In the genomic region with DNA sequence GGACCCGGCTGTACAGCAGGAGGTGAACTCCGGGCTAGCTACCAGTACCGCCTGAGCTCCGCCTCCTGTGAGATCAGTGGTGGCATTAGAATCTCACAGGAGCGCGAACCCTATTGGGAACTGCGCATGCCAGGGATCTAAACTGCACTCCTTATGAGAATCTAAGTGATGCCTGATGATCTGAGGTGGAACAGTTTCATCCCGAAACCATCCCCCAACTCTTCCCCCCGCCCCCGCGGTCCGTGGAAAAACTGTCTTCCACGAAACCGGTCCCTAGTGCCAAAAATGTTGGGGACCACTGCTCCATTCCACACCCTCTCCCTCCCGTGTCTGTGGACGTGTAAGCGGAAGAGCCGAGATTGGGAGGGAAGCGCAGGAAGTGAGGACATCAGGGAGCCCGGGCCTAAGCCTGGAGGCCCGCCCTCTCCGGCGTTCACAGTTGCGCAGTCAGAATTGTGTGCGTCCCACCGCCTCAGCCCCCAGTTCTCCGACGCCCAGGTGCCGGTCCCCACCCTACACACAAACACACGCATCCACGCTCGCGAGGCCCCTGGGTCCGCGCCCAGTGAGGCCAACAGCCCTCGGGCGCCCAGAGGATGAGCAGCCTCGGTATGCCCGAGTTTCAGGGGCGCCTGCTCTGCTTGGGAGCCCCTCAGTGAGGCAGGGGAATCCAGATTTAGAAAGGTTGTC, we compare ENCODE assay signal across 9 cellular contexts. TPM values are rescaled to one million over a fixed set of nuclear protein-coding genes. Genes with fewer than 3 reads are reported as not detected.
DNase-seq lines count a peak whose midpoint lies in the region; ATAC-seq and TF ChIP-seq lines count a peak whose summit lies in the region.
"Had no signal": no experiment of that assay in that cellular context is flagged by ENCODE, and none has a peak within 500 bp of the region (broad histone marks: within the 10 kb centered on the region; RNA-seq: fewer than 3 reads in every experiment).

No MANE protein-coding gene starts in this region.

- H2BK5ac ChIP-seq in mesenchymal stem cell (ENCODE audit: low read depth, low read length, poor library complexity, severe bottlenecking): peak overlapping the region; percentile 59

- peak overlapping the region; percentile 100 for H3K9ac ChIP-seq in mesenchymal stem cell (ENCODE audit: low read length)

- peak overlapping the region; percentile 94 for H4K8ac ChIP-seq in mesenchymal stem cell (ENCODE audit: low read length)

- DNase-seq in Ammon's horn (ENCODE audit: low spot score) (peak; percentile 98), NCI-H748 (lab: John Stamatoyannopoulos, UW; ENCODE audit: unreplicated experiment) (peak; percentile 94), mesenchymal stem cell (peak; percentile 97)
- DNase-seq in activated CD8-positive, alpha-beta T cell treated with anti-CD3 and anti-CD28 coated beads for 36 hours: peak; percentile 86
- DNase-seq in effector CD8-positive, alpha-beta T cell (lab: John Stamatoyannopoulos, UW): peak; percentile 68
- DNase-seq in stimulated activated CD8-positive, alpha-beta memory T cell treated with anti-CD3 and anti-CD28 coated beads, Interleukin-12 subunit alpha, Interleukin-12 subunit beta, amount 100 ng/mL, for 1 hour (ENCODE audit: low read depth): peak; percentile 64

- no peaks in the 10 kb centered on the region for H3K27me3 Mint-ChIP-seq in activated CD8-positive, alpha-beta T cell treated with anti-CD3 and anti-CD28 coated beads for 36 hours

- peak overlapping the region; percentile 83 for H2AFZ ChIP-seq in mesenchymal stem cell (ENCODE audit: low read depth, low read length)

- H3K4me1 ChIP-seq in mesenchymal stem cell (ENCODE audit: control insufficient read depth, insufficient read depth, low read depth, low read length): peaks cover 2% of the 10 kb centered on the region

- H3K4me3 Mint-ChIP-seq in activated CD8-positive, alpha-beta T cell treated with anti-CD3 and anti-CD28 coated beads for 36 hours: no peak overlapping the region
- H3K4me3 Mint-ChIP-seq: T-helper 1 cell treated with Interleukin-12 subunit alpha and Interleukin-12 subunit beta and Interleukin-4 antibody, amounts not matched to agents 30 μg/mL and 1 μg/mL, for 36 hours had no signal

- H4K91ac ChIP-seq in mesenchymal stem cell (ENCODE audit: low read length): peak overlapping the region; percentile 92

- no peak overlapping the region for H2BK15ac ChIP-seq in mesenchymal stem cell (ENCODE audit: low read depth, poor library complexity, severe bottlenecking)

- no peaks in the 10 kb centered on the region for H3K9me3 ChIP-seq in mesenchymal stem cell (ENCODE audit: control insufficient read depth, low read length)

- intact Hi-C loops in activated CD8-positive, alpha-beta T cell treated with anti-CD3 and anti-CD28 coated beads for 36 hours (cut with micrococcal nuclease): loop anchor here (1.0 to 5.0 kb wide), 4 partner anchors 50 to 340 kb away; a partner anchor contains a TSS

- H3K36me3 ChIP-seq in mesenchymal stem cell (ENCODE audit: control insufficient read depth in 1 of 2, insufficient read depth in 2 of 2, low read depth in 1 of 2, low read length in 2 of 2): no peaks in the 10 kb centered on the region

- H3K4me2 ChIP-seq in mesenchymal stem cell (ENCODE audit: low read length, poor library complexity, severe bottlenecking): peak overlapping the region; percentile 76

- H3K27me3 ChIP-seq in mesenchymal stem cell (ENCODE audit: control insufficient read depth in 1 of 2, insufficient read depth in 1 of 2, low read length in 2 of 2): no peaks in the 10 kb centered on the region

- H2BK120ac ChIP-seq in mesenchymal stem cell (ENCODE audit: low read depth, low read length): peak overlapping the region; percentile 54

- no peak for TF ChIP-seq CTCF in activated CD8-positive, alpha-beta T cell treated with anti-CD3 and anti-CD28 coated beads for 36 hours (IDR thresholded peaks at IDR 0.05)

- H3K27ac ChIP-seq in mesenchymal stem cell (ENCODE audit: low read length, poor library complexity, severe bottlenecking): peak overlapping the region; percentile 96

- peak overlapping the region; percentile 70 to 93 for H3K4me3 ChIP-seq in mesenchymal stem cell (ENCODE audit: insufficient read depth in 1 of 2, low read depth in 1 of 2, low read length in 2 of 2)

- CTCF ChIA-PET in activated CD8-positive, alpha-beta T cell treated with anti-CD3 and anti-CD28 coated beads for 36 hours (lab: Charles Lee): interaction anchor here (0.9 to 7.5 kb wide), 16 partner anchors 8 to 355 kb away, joined by 3 to 53 read pairs (median 11); a partner anchor contains a TSS

- no peak overlapping the region for H3K27ac Mint-ChIP-seq in activated CD8-positive, alpha-beta T cell treated with anti-CD3 and anti-CD28 coated beads for 36 hours
- H3K27ac Mint-ChIP-seq: T-helper 1 cell treated with Interleukin-12 subunit alpha and Interleukin-12 subunit beta and Interleukin-4 antibody, amounts not matched to agents 30 μg/mL and 1 μg/mL, for 36 hours had no signal

- TF ChIP-seq POLR2A in GM19099 (IDR thresholded peaks at IDR 0.05; ENCODE audit: extremely low read depth, insufficient read length, low read depth): peak; percentile 68

- ATAC-seq in HG03378 (IDR thresholded peaks at IDR 0.05; ENCODE audit: unreplicated experiment): peak; percentile 36
- ATAC-seq in activated CD8-positive, alpha-beta T cell treated with anti-CD3 and anti-CD28 coated beads for 36 hours: peak; percentile 69

- no peak overlapping the region for H2BK12ac ChIP-seq in mesenchymal stem cell (ENCODE audit: low read length in 2 of 2)

- peak overlapping the region in 1 of 2 experiments; percentile 80 for H3K14ac ChIP-seq in mesenchymal stem cell (ENCODE audit: low read length in 2 of 2)

- H3K4ac ChIP-seq in mesenchymal stem cell (ENCODE audit: low read depth in 1 of 2, low read length in 2 of 2): peak overlapping the region; percentile 83 to 92

- no peaks in the 10 kb centered on the region for H3K9me3 Mint-ChIP-seq in activated CD8-positive, alpha-beta T cell treated with anti-CD3 and anti-CD28 coated beads for 36 hours
- H3K9me3 Mint-ChIP-seq: T-helper 1 cell treated with Interleukin-12 subunit alpha and Interleukin-12 subunit beta and Interleukin-4 antibody, amounts not matched to agents 30 μg/mL and 1 μg/mL, for 36 hours had no signal

- H3K4me1 Mint-ChIP-seq in activated CD8-positive, alpha-beta T cell treated with anti-CD3 and anti-CD28 coated beads for 36 hours (ENCODE audit: low read depth): peaks cover 19% of the 10 kb centered on the region

- POLR2A ChIA-PET in activated CD8-positive, alpha-beta T cell treated with anti-CD3 and anti-CD28 coated beads for 36 hours (lab: Charles Lee): interaction anchor here (0.8 to 4.7 kb wide), 12 partner anchors 14 to 349 kb away, joined by 3 to 24 read pairs (median 4); a partner anchor contains a TSS

- no peak overlapping the region for H3K23ac ChIP-seq in mesenchymal stem cell (ENCODE audit: low read length in 2 of 2)

- peaks cover 3% of the 10 kb centered on the region for H3K79me1 ChIP-seq in mesenchymal stem cell (replicated peaks; ENCODE audit: low read length, poor library complexity, severe bottlenecking)

- peak overlapping the region; percentile 92 to 97 for H3K18ac ChIP-seq in mesenchymal stem cell (ENCODE audit: low read depth in 1 of 2, low read length in 2 of 2)

- no peak overlapping the region for H2AK5ac ChIP-seq in mesenchymal stem cell (ENCODE audit: low read length, severe bottlenecking)

- under 1% methylated on average over 40 of the region's 40 CpGs for WGBS in mesenchymal stem cell

- no peaks in the 10 kb centered on the region for H3K36me3 Mint-ChIP-seq in activated CD8-positive, alpha-beta T cell treated with anti-CD3 and anti-CD28 coated beads for 36 hours (ENCODE audit: low read depth)

RNA-seq across cellular contexts. Expression of a gene that starts 1.8 kb away (rescaled TPM):
- total RNA-seq in activated CD8-positive, alpha-beta T cell treated with anti-CD3 and anti-CD28 coated beads for 36 hours: 1 to 10 TPM; 1.0 to 1.1 TPM
- polyA plus RNA-seq in mesenchymal stem cell (2013, experiment 1 of 2): 13.8 TPM
- polyA plus RNA-seq in mesenchymal stem cell (2013, experiment 2 of 2): 15.4 TPM

RNA-seq across cellular contexts. Expression of a gene that starts 6.0 kb away (rescaled TPM):
- total RNA-seq in activated CD8-positive, alpha-beta T cell treated with anti-CD3 and anti-CD28 coated beads for 36 hours: under 1 TPM; 0.87 to 0.92 TPM
- polyA plus RNA-seq in mesenchymal stem cell (2013, experiment 1 of 2): 5.0 TPM
- polyA plus RNA-seq in mesenchymal stem cell (2013, experiment 2 of 2): 5.8 TPM

RNA-seq across cellular contexts. Expression of a gene that starts 41.1 kb away (rescaled TPM):
- not detected for total RNA-seq in activated CD8-positive, alpha-beta T cell treated with anti-CD3 and anti-CD28 coated beads for 36 hours
- polyA plus RNA-seq in mesenchymal stem cell (2013, experiment 1 of 2): not detected
- not detected for polyA plus RNA-seq in mesenchymal stem cell (2013, experiment 2 of 2)

Comparison
In these comparisons a context has a peak if more than half of its experiments do, and no peak if none do; other contexts are left out.
1. Peak in every context shown above with its lines: DNase-seq, ATAC-seq, H3K4me3 ChIP-seq and H3K27ac ChIP-seq.